ENCODE assay signal across 7 cellular contexts in genomic region chr10:122738031-122738430, GRCh38. TPM values are rescaled to one million over a fixed set of nuclear protein-coding genes. Genes with fewer than 3 reads are reported as not detected.
"Had no signal": no experiment of that assay in that cellular context is flagged by ENCODE, and none has a peak within 500 bp of the region (broad histone marks: within the 10 kb centered on the region; RNA-seq: fewer than 3 reads in every experiment).

No MANE protein-coding gene starts in this region.

- H3K27ac ChIP-seq: HL-60 had no signal

- DNase-seq: H9, HCEC 1CT had no signal

- ATAC-seq: GM23338, HepG2 had no signal

- H3K4me3 ChIP-seq: GM23338 had no signal

RNA-seq across cellular contexts. Expression of gene C10orf120, which starts 38.4 kb away (rescaled TPM):
- total RNA-seq: GM23338, H1, H9, HepG2, HT1080 had no signal
